13 cellular contexts compared by ENCODE assay signal in genomic region chrX:65687367-65687766, GRCh38. TPM values are rescaled to one million over a fixed set of nuclear protein-coding genes. Genes with fewer than 3 reads are reported as not detected.
DNase-seq lines count a peak whose midpoint lies in the region; ATAC-seq and TF ChIP-seq lines count a peak whose summit lies in the region.
"Had no signal": no experiment of that assay in that cellular context is flagged by ENCODE, and none has a peak within 500 bp of the region (broad histone marks: within the 10 kb centered on the region; RNA-seq: fewer than 3 reads in every experiment).

No MANE protein-coding gene starts in this region.

- no peak for TF ChIP-seq CTCF in right atrium auricular region (IDR thresholded peaks at IDR 0.05)
- no peak for TF ChIP-seq CTCF in natural killer cell (IDR thresholded peaks at IDR 0.05)
- TF ChIP-seq CTCF in psoas muscle (IDR thresholded peaks at IDR 0.05) = no peak

- peaks cover 53% of the 10 kb centered on the region for H3K36me3 Mint-ChIP-seq in activated T-helper 2 cell treated with anti-CD3 and anti-CD28 coated beads, Interferon-gamma antibody, Interleukin-2, Interleukin-4, amounts not matched to agents 10 μg/mL and 5 μg/mL and 100 μg/mL, durations not matched to agents 14 hours and 24 hours and 36 hours (ENCODE audit: low read depth)
- no peaks in the 10 kb centered on the region for H3K36me3 Mint-ChIP-seq in natural killer cell

- H3K9me3 ChIP-seq in right atrium auricular region = no peaks in the 10 kb centered on the region
- no peaks in the 10 kb centered on the region for H3K9me3 ChIP-seq in psoas muscle
- H3K9me3 ChIP-seq: pancreas had no signal

- no peak for DNase-seq in right atrium auricular region (ENCODE audit: low spot score)
- no peak for DNase-seq in Right ventricle myocardium inferior (ENCODE audit: missing footprints)
- DNase-seq in activated T-helper 2 cell treated with anti-CD3 and anti-CD28 coated beads, Interferon-gamma antibody, Interleukin-2, Interleukin-4, amounts not matched to agents 10 μg/mL and 5 μg/mL and 100 μg/mL, durations not matched to agents 14 hours and 24 hours and 36 hours (ENCODE audit: low spot score) = no peak
- DNase-seq in natural killer cell = no peak
- no peak for DNase-seq in activated gamma-delta T cell (lab: John Stamatoyannopoulos, UW)
- DNase-seq in psoas muscle = no peak
- DNase-seq: AML-193, erythroblast, NCI-H1048, pancreas had no signal

- H3K27ac Mint-ChIP-seq in activated T-helper 2 cell treated with anti-CD3 and anti-CD28 coated beads, Interferon-gamma antibody, Interleukin-2, Interleukin-4, amounts not matched to agents 10 μg/mL and 5 μg/mL and 100 μg/mL, durations not matched to agents 14 hours and 24 hours and 36 hours = peak overlapping the region; percentile 90
- H3K27ac Mint-ChIP-seq in natural killer cell = peak overlapping the region; percentile 86 to 98

- H3K4me3 ChIP-seq in right atrium auricular region (no peak overlapping the region), psoas muscle (no peak overlapping the region)
- H3K4me3 ChIP-seq: lung, pancreas had no signal

- 75 to 80% (median 78%) methylated on average over 3 of the region's 3 CpGs for WGBS in psoas muscle, 3 donors

- ATAC-seq in Right ventricle myocardium inferior (no peak), natural killer cell (no peak), psoas muscle (no peak), HG03520 (IDR thresholded peaks at IDR 0.05; ENCODE audit: unreplicated experiment) (no peak), HG02610 (IDR thresholded peaks at IDR 0.05; ENCODE audit: unreplicated experiment) (no peak)
- ATAC-seq: pancreas had no signal

- H3K27me3 ChIP-seq in right atrium auricular region = no peaks in the 10 kb centered on the region
- H3K27me3 ChIP-seq in psoas muscle (ENCODE audit: insufficient read depth in 3 of 3, low read length in 2 of 3) = no peaks in the 10 kb centered on the region
- H3K27me3 ChIP-seq: pancreas had no signal

- H3K4me1 Mint-ChIP-seq in activated T-helper 2 cell treated with anti-CD3 and anti-CD28 coated beads, Interferon-gamma antibody, Interleukin-2, Interleukin-4, amounts not matched to agents 10 μg/mL and 5 μg/mL and 100 μg/mL, durations not matched to agents 14 hours and 24 hours and 36 hours (ENCODE audit: low read depth) = peaks cover 65% of the 10 kb centered on the region
- H3K4me1 Mint-ChIP-seq in natural killer cell = peaks cover 81 to 82% of the 10 kb centered on the region in 2 donors

- H3K4me1 ChIP-seq in right atrium auricular region (peaks cover 0 to 83% of the 10 kb centered on the region in 2 donors), psoas muscle (peaks cover 42% of the 10 kb centered on the region)
- H3K4me1 ChIP-seq: pancreas had no signal

- no peak overlapping the region for H3K4me3 Mint-ChIP-seq in activated T-helper 2 cell treated with anti-CD3 and anti-CD28 coated beads, Interferon-gamma antibody, Interleukin-2, Interleukin-4, amounts not matched to agents 10 μg/mL and 5 μg/mL and 100 μg/mL, durations not matched to agents 14 hours and 24 hours and 36 hours (ENCODE audit: low read depth)
- peak overlapping the region; percentile 86 for H3K4me3 Mint-ChIP-seq in natural killer cell

- no peaks in the 10 kb centered on the region for H3K9me3 Mint-ChIP-seq in activated T-helper 2 cell treated with anti-CD3 and anti-CD28 coated beads, Interferon-gamma antibody, Interleukin-2, Interleukin-4, amounts not matched to agents 10 μg/mL and 5 μg/mL and 100 μg/mL, durations not matched to agents 14 hours and 24 hours and 36 hours
- no peaks in the 10 kb centered on the region for H3K9me3 Mint-ChIP-seq in natural killer cell

- intact Hi-C loops in Right ventricle myocardium inferior (cut with DNase I) (no loop called here), natural killer cell (cut with micrococcal nuclease) (no loop called here), psoas muscle (cut with DNase I) (no loop called here)
- intact Hi-C loops in activated T-helper 2 cell treated with anti-CD3 and anti-CD28 coated beads, Interferon-gamma antibody, Interleukin-2, Interleukin-4, amounts not matched to agents 10 μg/mL and 5 μg/mL and 100 μg/mL, durations not matched to agents 14 hours and 24 hours and 36 hours (cut with micrococcal nuclease) = loop anchor here (5.0 kb wide), 1 partner anchor 35 kb away; no protein-coding TSS in a partner anchor

- no peaks in the 10 kb centered on the region for H3K27me3 Mint-ChIP-seq in activated T-helper 2 cell treated with anti-CD3 and anti-CD28 coated beads, Interferon-gamma antibody, Interleukin-2, Interleukin-4, amounts not matched to agents 10 μg/mL and 5 μg/mL and 100 μg/mL, durations not matched to agents 14 hours and 24 hours and 36 hours (ENCODE audit: low read depth)
- H3K27me3 Mint-ChIP-seq in natural killer cell (ENCODE audit: low read depth in 2 of 2) = no peaks in the 10 kb centered on the region

- H3K36me3 ChIP-seq in right atrium auricular region = no peaks in the 10 kb centered on the region
- no peaks in the 10 kb centered on the region for H3K36me3 ChIP-seq in psoas muscle (ENCODE audit: insufficient read depth in 1 of 2, low read depth in 1 of 2)
- H3K36me3 ChIP-seq: pancreas had no signal

- H3K27ac ChIP-seq in right atrium auricular region = peak overlapping the region; percentile 22 to 74
- H3K27ac ChIP-seq in psoas muscle = no peak overlapping the region
- H3K27ac ChIP-seq: pancreas had no signal

RNA-seq across cellular contexts. Expression of gene MSN, which starts 19.9 kb away (rescaled TPM):
- total RNA-seq in right atrium auricular region (100 to 1,000 TPM; 125 to 256 TPM), Right ventricle myocardium inferior (131 TPM), natural killer cell (1,000 to 10,000 TPM in 1 of 3 donors, 100 to 1,000 TPM in 2; 866 to 1,028 (median 919) TPM), psoas muscle (100 to 1,000 TPM in 1 of 4 donors, 10 to 100 TPM in 3; 66.0 to 101 (median 84.1) TPM)
- 473 and 476 TPM in 2 replicates for total RNA-seq in activated T-helper 2 cell treated with anti-CD3 and anti-CD28 coated beads, Interferon-gamma antibody, Interleukin-2, Interleukin-4, amounts not matched to agents 10 μg/mL and 5 μg/mL and 100 μg/mL, durations not matched to agents 14 hours and 24 hours and 36 hours
- 100 to 1,000 TPM in 1 of 3 donors, 10 to 100 TPM in 2; 31.4 to 133 (median 36.1) TPM for polyA plus RNA-seq in psoas muscle
